Comparison of ENCODE assay signal across 9 cellular contexts in the genomic region with DNA sequence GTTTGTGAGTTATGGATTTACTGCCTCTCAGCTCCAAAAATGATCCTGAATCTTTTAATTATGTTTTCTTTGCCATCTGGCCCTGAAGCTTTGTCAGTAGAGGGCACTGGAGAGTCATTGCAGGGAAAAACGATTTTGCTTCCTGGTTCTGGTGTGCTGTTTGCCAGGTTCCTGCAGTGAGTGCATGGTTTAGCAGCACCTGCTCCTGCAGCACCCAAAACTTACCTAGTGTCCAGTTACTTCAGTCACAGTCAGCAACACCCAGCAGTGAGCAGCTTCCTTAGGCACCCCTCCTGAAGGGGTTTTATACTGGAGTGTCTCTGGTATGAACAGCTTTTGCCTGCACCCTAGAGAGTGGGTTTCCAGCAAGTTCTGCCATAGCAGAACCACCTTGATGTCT. TPM values are rescaled to one million over a fixed set of nuclear protein-coding genes. Genes with fewer than 3 reads are reported as not detected.
DNase-seq lines count a peak whose midpoint lies in the region; ATAC-seq and TF ChIP-seq lines count a peak whose summit lies in the region.
"Had no signal": no experiment of that assay in that cellular context is flagged by ENCODE, and none has a peak within 500 bp of the region (broad histone marks: within the 10 kb centered on the region; RNA-seq: fewer than 3 reads in every experiment).

No MANE protein-coding gene starts in this region.

- peaks cover 15% of the 10 kb centered on the region for H3K4me1 Mint-ChIP-seq in activated CD8-positive, alpha-beta memory T cell treated with anti-CD3 and anti-CD28 coated beads, Interleukin-2, amount 10 ng/mL, durations not matched to agents 7 days and 5 days

- H3K36me3 ChIP-seq in esophagus muscularis mucosa = no peaks in the 10 kb centered on the region
- H3K36me3 ChIP-seq in neural cell (ENCODE audit: insufficient read depth, low read length) = no peaks in the 10 kb centered on the region

- TF ChIP-seq EP300 in esophagus muscularis mucosa (IDR thresholded peaks at IDR 0.05) (no peak), neural cell (conservative IDR thresholded peaks at IDR 0.05; ENCODE audit: poor library complexity, severe bottlenecking) (no peak)

- no peaks in the 10 kb centered on the region for H3F3A ChIP-seq in neural cell (ENCODE audit: insufficient read depth, low read length, poor library complexity, severe bottlenecking)

- H3K27ac ChIP-seq in esophagus muscularis mucosa (replicated peaks in 1 of 4) = no peak overlapping the region
- H3K27ac ChIP-seq in neural cell (ENCODE audit: low read length) = no peak overlapping the region

- CTCF ChIA-PET in activated CD8-positive, alpha-beta memory T cell treated with anti-CD3 and anti-CD28 coated beads, Interleukin-2, amount 10 ng/mL, durations not matched to agents 7 days and 5 days (lab: Charles Lee) = interaction anchor here (0.7 to 6.0 kb wide), 26 partner anchors 9 to 470 kb away, joined by 3 to 57 read pairs (median 4); a partner anchor contains a TSS

- no peak overlapping the region for H3K4me3 Mint-ChIP-seq in activated CD8-positive, alpha-beta memory T cell treated with anti-CD3 and anti-CD28 coated beads, Interleukin-2, amount 10 ng/mL, durations not matched to agents 7 days and 5 days

- TF ChIP-seq RAD21 in neural cell (conservative IDR thresholded peaks at IDR 0.05) = peak; percentile 63

- no peak overlapping the region for H2AFZ ChIP-seq in neural cell (ENCODE audit: low read depth, low read length)

- H4K20me1 ChIP-seq in neural cell (ENCODE audit: insufficient read depth) = no peaks in the 10 kb centered on the region

- peaks cover 7 to 15% (median 9%) of the 10 kb centered on the region in 4 donors for H3K4me1 ChIP-seq in esophagus muscularis mucosa

- no peak overlapping the region for H3K9ac ChIP-seq in neural cell (ENCODE audit: low read length)

- H3K9me2 ChIP-seq in neural cell (ENCODE audit: insufficient read depth, low read length) = no peaks in the 10 kb centered on the region

- no peaks in the 10 kb centered on the region for H3K79me2 ChIP-seq in neural cell (replicated peaks; ENCODE audit: insufficient read depth, low read length)

- peaks cover 5% of the 10 kb centered on the region for H3K9me3 Mint-ChIP-seq in activated CD8-positive, alpha-beta memory T cell treated with anti-CD3 and anti-CD28 coated beads, Interleukin-2, amount 10 ng/mL, durations not matched to agents 7 days and 5 days (ENCODE audit: low read depth)

- peaks cover 3% of the 10 kb centered on the region for H3K36me3 Mint-ChIP-seq in activated CD8-positive, alpha-beta memory T cell treated with anti-CD3 and anti-CD28 coated beads, Interleukin-2, amount 10 ng/mL, durations not matched to agents 7 days and 5 days

- no peak overlapping the region for H3K4me2 ChIP-seq in neural cell (ENCODE audit: low read length)

- H3K9me3 ChIP-seq in esophagus muscularis mucosa (no peaks in the 10 kb centered on the region), neural cell (ENCODE audit: low read length) (peaks cover 3% of the 10 kb centered on the region)

- intact Hi-C loops in esophagus muscularis mucosa (cut with DNase I) = loop anchor here (5.0 kb wide), 2 partner anchors 38 to 178 kb away; no protein-coding TSS in a partner anchor

- TF ChIP-seq CTCF in esophagus muscularis mucosa (IDR thresholded peaks at IDR 0.05) (peak; percentile 72 to 87 (median 73)), neural cell (IDR thresholded peaks at IDR 0.05; ENCODE audit: poor library complexity, severe bottlenecking) (peak; percentile 73)

- H3K4me3 ChIP-seq in esophagus muscularis mucosa (no peak overlapping the region), neural cell (ENCODE audit: low read length) (no peak overlapping the region)

- DNase-seq in COLO668 (lab: John Stamatoyannopoulos, UW; ENCODE audit: unreplicated experiment) (peak; percentile 62), HT-29 (ENCODE audit: low spot score) (peak; percentile 80), NCI-H748 treated with DMSO at 0.1 percent for 48 hours (lab: John Stamatoyannopoulos, UW) (peak; percentile 66), esophagus muscularis mucosa (ENCODE audit: extremely low spot score) (no peak)
- peak; percentile 67 for DNase-seq in activated CD8-positive, alpha-beta memory T cell treated with anti-CD3 and anti-CD28 coated beads, Interleukin-2, amount 10 ng/mL, durations not matched to agents 7 days and 5 days

- WGBS in esophagus muscularis mucosa = 0% methylated on average over 1 of the region's 1 CpG

- no peak for TF ChIP-seq POLR2A in esophagus muscularis mucosa (IDR thresholded peaks at IDR 0.05; ENCODE audit: low read depth)

- H3K27ac Mint-ChIP-seq in activated CD8-positive, alpha-beta memory T cell treated with anti-CD3 and anti-CD28 coated beads, Interleukin-2, amount 10 ng/mL, durations not matched to agents 7 days and 5 days = no peak overlapping the region

- ATAC-seq in activated CD8-positive, alpha-beta memory T cell treated with anti-CD3 and anti-CD28 coated beads, Interleukin-2, amount 10 ng/mL, durations not matched to agents 7 days and 5 days = peak; percentile 41
- ATAC-seq in HG03159 (IDR thresholded peaks at IDR 0.05; ENCODE audit: unreplicated experiment) (no peak), GM21529 (IDR thresholded peaks at IDR 0.05; ENCODE audit: unreplicated experiment) (no peak)

- H3K27me3 ChIP-seq in esophagus muscularis mucosa = no peaks in the 10 kb centered on the region
- no peaks in the 10 kb centered on the region for H3K27me3 ChIP-seq in neural cell (ENCODE audit: insufficient read depth, low read depth, low read length)

- no peaks in the 10 kb centered on the region for H3K27me3 Mint-ChIP-seq in activated CD8-positive, alpha-beta memory T cell treated with anti-CD3 and anti-CD28 coated beads, Interleukin-2, amount 10 ng/mL, durations not matched to agents 7 days and 5 days

TF ChIP-seq in neural cell, 6 proteins besides CTCF, POLR2A, EP300 and RAD21:
- TF ChIP-seq, protein P1, sequence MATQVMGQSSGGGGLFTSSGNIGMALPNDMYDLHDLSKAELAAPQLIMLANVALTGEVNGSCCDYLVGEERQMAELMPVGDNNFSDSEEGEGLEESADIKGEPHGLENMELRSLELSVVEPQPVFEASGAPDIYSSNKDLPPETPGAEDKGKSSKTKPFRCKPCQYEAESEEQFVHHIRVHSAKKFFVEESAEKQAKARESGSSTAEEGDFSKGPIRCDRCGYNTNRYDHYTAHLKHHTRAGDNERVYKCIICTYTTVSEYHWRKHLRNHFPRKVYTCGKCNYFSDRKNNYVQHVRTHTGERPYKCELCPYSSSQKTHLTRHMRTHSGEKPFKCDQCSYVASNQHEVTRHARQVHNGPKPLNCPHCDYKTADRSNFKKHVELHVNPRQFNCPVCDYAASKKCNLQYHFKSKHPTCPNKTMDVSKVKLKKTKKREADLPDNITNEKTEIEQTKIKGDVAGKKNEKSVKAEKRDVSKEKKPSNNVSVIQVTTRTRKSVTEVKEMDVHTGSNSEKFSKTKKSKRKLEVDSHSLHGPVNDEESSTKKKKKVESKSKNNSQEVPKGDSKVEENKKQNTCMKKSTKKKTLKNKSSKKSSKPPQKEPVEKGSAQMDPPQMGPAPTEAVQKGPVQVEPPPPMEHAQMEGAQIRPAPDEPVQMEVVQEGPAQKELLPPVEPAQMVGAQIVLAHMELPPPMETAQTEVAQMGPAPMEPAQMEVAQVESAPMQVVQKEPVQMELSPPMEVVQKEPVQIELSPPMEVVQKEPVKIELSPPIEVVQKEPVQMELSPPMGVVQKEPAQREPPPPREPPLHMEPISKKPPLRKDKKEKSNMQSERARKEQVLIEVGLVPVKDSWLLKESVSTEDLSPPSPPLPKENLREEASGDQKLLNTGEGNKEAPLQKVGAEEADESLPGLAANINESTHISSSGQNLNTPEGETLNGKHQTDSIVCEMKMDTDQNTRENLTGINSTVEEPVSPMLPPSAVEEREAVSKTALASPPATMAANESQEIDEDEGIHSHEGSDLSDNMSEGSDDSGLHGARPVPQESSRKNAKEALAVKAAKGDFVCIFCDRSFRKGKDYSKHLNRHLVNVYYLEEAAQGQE (IDR thresholded peaks at IDR 0.05; ENCODE audit: borderline replicate concordance) = no peak
- TF ChIP-seq EZH2 (IDR thresholded peaks at IDR 0.05; ENCODE audit: borderline replicate concordance, insufficient read depth, low read length, poor library complexity, severe bottlenecking) (no peak), SMC3 (conservative IDR thresholded peaks at IDR 0.05; ENCODE audit: poor library complexity) (peak; percentile 58), TAF1 (IDR thresholded peaks at IDR 0.05; ENCODE audit: low read depth) (no peak), MXI1 (conservative IDR thresholded peaks at IDR 0.05; ENCODE audit: poor library complexity, severe bottlenecking) (no peak), POLR2AphosphoS5 (IDR thresholded peaks at IDR 0.05) (no peak)

RNA-seq across cellular contexts. Expression of a gene that starts 6.0 kb away (rescaled TPM):
- total RNA-seq in HT-29 (2014; rRNA removed; shearing (Covaris generic)) = 63.1 and 63.5 TPM in 2 replicates
- total RNA-seq in activated CD8-positive, alpha-beta memory T cell treated with anti-CD3 and anti-CD28 coated beads, Interleukin-2, amount 10 ng/mL, durations not matched to agents 7 days and 5 days = 100 to 1,000 TPM; 112 to 115 TPM
- 10 to 100 TPM; 33.6 to 58.8 (median 46.3) TPM for total RNA-seq in esophagus muscularis mucosa
- polyA plus RNA-seq in neural cell = 23.5 and 25.9 TPM in 2 replicates
- 41.4 and 46.0 TPM in 2 replicates for polyA minus RNA-seq in neural cell

RNA-seq across cellular contexts. Expression of a gene that starts 55.9 kb away (rescaled TPM):
- total RNA-seq in HT-29 (2014; rRNA removed; shearing (Covaris generic)) = 13.3 and 15.1 TPM in 2 replicates
- total RNA-seq in activated CD8-positive, alpha-beta memory T cell treated with anti-CD3 and anti-CD28 coated beads, Interleukin-2, amount 10 ng/mL, durations not matched to agents 7 days and 5 days = not detected
- under 1 TPM in 1 of 4 donors, not detected in 3; 0.42 TPM for total RNA-seq in esophagus muscularis mucosa
- polyA plus RNA-seq in neural cell = not detected in 2 replicates
- polyA minus RNA-seq in neural cell = not detected in 2 replicates
- total RNA-seq: mononuclear cell had no signal

RNA-seq across cellular contexts. Expression of a gene that starts 58.2 kb away (rescaled TPM):
- total RNA-seq in HT-29 (2014; rRNA removed; shearing (Covaris generic)) = 1.2 and 2.1 TPM in 2 replicates
- total RNA-seq in activated CD8-positive, alpha-beta memory T cell treated with anti-CD3 and anti-CD28 coated beads, Interleukin-2, amount 10 ng/mL, durations not matched to agents 7 days and 5 days = not detected
- under 1 TPM in 3 of 4 donors, not detected in 1; 0.17 to 0.50 (median 0.42) TPM for total RNA-seq in esophagus muscularis mucosa
- not detected in 2 replicates for polyA plus RNA-seq in neural cell
- polyA minus RNA-seq in neural cell = not detected in 2 replicates

Comparison
In these comparisons a context has a peak if more than half of its experiments do, and no peak if none do; other contexts are left out.
1. RNA of a gene that starts 55.9 kb away (total RNA-seq): 13.3 to 15.1 TPM in HT-29; 0.42 TPM in esophagus muscularis mucosa and not detected in activated CD8-positive, alpha-beta memory T cell treated with anti-CD3 and anti-CD28 coated beads, Interleukin-2, amount 10 ng/mL, durations not matched to agents 7 days and 5 days; every median in the first group is over 10 times any median in the second.